ENCODE assay signal across 10 cellular contexts in genomic region chr17:2689411-2690164, GRCh38. TPM values are rescaled to one million over a fixed set of nuclear protein-coding genes. Genes with fewer than 3 reads are reported as not detected.
DNase-seq lines count a peak whose midpoint lies in the region; ATAC-seq, FAIRE-seq and TF ChIP-seq lines count a peak whose summit lies in the region.
"Had no signal": no experiment of that assay in that cellular context is flagged by ENCODE, and none has a peak within 500 bp of the region (broad histone marks: within the 10 kb centered on the region; RNA-seq: fewer than 3 reads in every experiment).

No MANE protein-coding gene starts in this region.

- no peak for TF ChIP-seq RAD21 in A549 (conservative IDR thresholded peaks at IDR 0.05 in 1 of 2, IDR thresholded peaks at IDR 0.05 in 1 of 2)
- TF ChIP-seq RAD21 in GM12878 (IDR thresholded peaks at IDR 0.05; ENCODE audit: insufficient read depth, low read depth, low read length) = no peak

- FAIRE-seq in A549 (lab: Jason Lieb, UNC) (no peak), GM19239 (lab: Jason Lieb, UNC) (no peak), GM12878 (lab: Jason Lieb, UNC) (no peak)
- FAIRE-seq: TTC549 had no signal

- RAD21 ChIA-PET in GM12878 (lab: Charles Lee; ENCODE audit: unreplicated experiment) = no interaction called here

- no peak for TF ChIP-seq CTCF in A549 (IDR thresholded peaks at IDR 0.05)
- TF ChIP-seq CTCF in GM12878 (IDR thresholded peaks at IDR 0.05 in 2 of 3, conservative IDR thresholded peaks at IDR 0.05 in 1 of 3; ENCODE audit: control insufficient read depth in 2 of 3, extremely low read depth in 1 of 3, insufficient read depth in 1 of 3, low read depth in 3 of 3, low read length in 3 of 3) = no peak
- no peak for TF ChIP-seq CTCF in right lobe of liver (IDR thresholded peaks at IDR 0.05)

- no peak overlapping the region for H3K9ac ChIP-seq in GM12878 (ENCODE audit: control insufficient read depth, insufficient read depth, low read length)

- no peaks in the 10 kb centered on the region for H3K79me2 ChIP-seq in GM12878 (ENCODE audit: control insufficient read depth, insufficient read depth, low read length)

- TF ChIP-seq POLR2A in A549 (IDR thresholded peaks at IDR 0.05; ENCODE audit: low read length) (no peak), GM12878 (IDR thresholded peaks at IDR 0.05; ENCODE audit: low read depth, low read length) (no peak), right lobe of liver (IDR thresholded peaks at IDR 0.05) (no peak)

- CTCF ChIA-PET in A549 (lab: Yijun Ruan, JAX) = interaction anchor here (0.9 to 1.8 kb wide), 3 partner anchors 12 to 45 kb away, joined by 3 to 5 read pairs (median 3); no protein-coding TSS in a partner anchor
- CTCF ChIA-PET in GM12878 (lab: Yijun Ruan, JAX) = no interaction called here

- ATAC-seq in A549 (peak; percentile 6 to 7; a peak in 4 of 6 replicates), GM12878 (peak; percentile 13; the same call in 2 of the 3 replicates), right lobe of liver (peak in 2 of 4 donors; percentile 5 to 20), GM18909 (IDR thresholded peaks at IDR 0.05; ENCODE audit: poor library complexity, unreplicated experiment) (no peak)

- H3K27me3 ChIP-seq in GM12878 (replicated peaks in 1 of 2; ENCODE audit: control insufficient read depth in 2 of 2, insufficient read depth in 2 of 2, low read length in 1 of 2) (no peaks in the 10 kb centered on the region), right lobe of liver (no peaks in the 10 kb centered on the region)
- H3K27me3 ChIP-seq: ascending aorta had no signal

- TF ChIP-seq EP300 in A549 (IDR thresholded peaks at IDR 0.05) (no peak), GM12878 (IDR thresholded peaks at IDR 0.05; ENCODE audit: borderline replicate concordance in 1 of 2, control insufficient read depth in 1 of 2, low read depth in 2 of 2, low read length in 2 of 2) (no peak)

- intact Hi-C loops in GM12878 (cut with micrococcal nuclease; ENCODE audit: unreplicated experiment) = no loop called here
- intact Hi-C loops in right lobe of liver (cut with DNase I) = no loop called here

- POLR2A ChIA-PET in A549 (lab: Yijun Ruan, JAX) (no interaction called here), GM12878 (lab: Charles Lee) (no interaction called here)

- 85% methylated on average over 32 of the region's 40 CpGs for WGBS in A549 (ENCODE audit: missing lambda C conversion rate)
- WGBS in GM12878 (ENCODE audit: insufficient coverage, insufficient replicate concordance, low lambda C conversion rate, missing lambda C conversion rate) = 55% methylated on average over 37 of the region's 40 CpGs
- WGBS in right lobe of liver (ENCODE audit: insufficient coverage, low coverage, low lambda C conversion rate, missing lambda C conversion rate) = 65% methylated on average over 12 of the region's 40 CpGs

- H3K4me3 ChIP-seq in A549 = no peak overlapping the region
- no peak overlapping the region for H3K4me3 ChIP-seq in GM12878
- no peak overlapping the region for H3K4me3 ChIP-seq in right lobe of liver
- H3K4me3 ChIP-seq: ascending aorta had no signal

- H3K9me3 ChIP-seq in A549 (no peaks in the 10 kb centered on the region), GM12878 (replicated peaks; ENCODE audit: control insufficient read depth, insufficient read depth, low read length) (no peaks in the 10 kb centered on the region), right lobe of liver (no peaks in the 10 kb centered on the region)
- H3K9me3 ChIP-seq: ascending aorta had no signal

- BruUV-seq in GM12878 (replicated peaks; lab: Mats Ljungman, UMichigan) = TSS peak; percentile 58

- in situ Hi-C loops in GM12878 (cut with MboI) = no loop called here

- no peak overlapping the region; a peak in 1 of 6 replicates for H3K27ac ChIP-seq in A549
- H3K27ac ChIP-seq in GM12878 (ENCODE audit: control insufficient read depth, insufficient read depth) = no peak overlapping the region
- H3K27ac ChIP-seq in right lobe of liver = no peak overlapping the region
- H3K27ac ChIP-seq: ascending aorta had no signal

- DNase-seq in A549 (ENCODE audit: low read depth in 1 of 2, low spot score in 1 of 2) (no peak), GM19239 (ENCODE audit: insufficient read length, low spot score) (peak; percentile 10), GM12878 (ENCODE audit: low read depth, low spot score) (no peak), right lobe of liver (peak in 2 of 3 donors; percentile 27 to 51), germinal center (ENCODE audit: low spot score) (no peak), GM19240 (ENCODE audit: insufficient read length, low spot score) (no peak), NCI-H1930 (lab: John Stamatoyannopoulos, UW) (no peak)

- no peak overlapping the region for H3K4me2 ChIP-seq in A549
- H3K4me2 ChIP-seq in GM12878 (ENCODE audit: control insufficient read depth, insufficient read depth) = no peak overlapping the region

- H3K4me1 ChIP-seq in A549 (no peaks in the 10 kb centered on the region; the same call in 2 of the 3 replicates), GM12878 (ENCODE audit: control insufficient read depth, insufficient read depth, low read length) (no peaks in the 10 kb centered on the region), right lobe of liver (no peaks in the 10 kb centered on the region)

- SMC1A ChIA-PET in GM12878 (lab: Charles Lee; ENCODE audit: uncharacterized antibody, unreplicated experiment) = no interaction called here

- no peak overlapping the region for H2AFZ ChIP-seq in GM12878 (ENCODE audit: control insufficient read depth, low read depth, low read length)

- H4K20me1 ChIP-seq in GM12878 (ENCODE audit: control insufficient read depth, insufficient read depth) = no peaks in the 10 kb centered on the region

- H3K36me3 ChIP-seq in GM12878 (ENCODE audit: control insufficient read depth in 2 of 2, insufficient read depth in 2 of 2, low read length in 1 of 2) (peaks cover 0 to 26% of the 10 kb centered on the region in 2 experiments; a peak in 2 of 4 replicates), right lobe of liver (peaks cover 0 to 46% (median 21%) of the 10 kb centered on the region in 4 donors)

TF ChIP-seq in A549, 52 proteins besides CTCF, POLR2A, EP300 and RAD21 (continues in another document):
- TF ChIP-seq HEYL (CRISPR knock-in tag; IDR thresholded peaks at IDR 0.05) (no peak), FOSL2 (IDR thresholded peaks at IDR 0.05) (no peak), FOSL2 (CRISPR knock-in tag; IDR thresholded peaks at IDR 0.05) (no peak), JUN (IDR thresholded peaks at IDR 0.05) (peak in 1 of 2 experiments; percentile 26; a peak in 1 of 5 replicates)

RNA-seq across cellular contexts. Expression of gene CLUH, which starts 22.0 kb away (rescaled TPM):
- polyA plus RNA-seq in A549 (2011; rRNA removed) (23.5 and 23.6 TPM in 2 replicates), A549 (2017; fragmentation: RNase III; extraction: RNeasy Plus Mini Kit Qiagen cat#74134 plus additional on column Dnase treatment) (87.8 to 98.8 TPM (median 93.1 TPM) in 3 replicates), GM12878 (2011; rRNA removed) (7.3 and 17.4 TPM in 2 replicates), GM12878 (2014; fragmentation: Illumina TruSeq; extraction: Trizol) (14.4 and 52.8 TPM in 2 replicates), GM12878 (2014; fragmentation: Nextera tagmentation; extraction: Ambion mirVana) (under 1 TPM; 0.11 to 0.82 TPM), GM12878 (2014; rRNA removed) (77.0 and 107 TPM in 2 replicates), GM12878 (2016; fragmentation: Nextera tagmentation; extraction: Ambion mirVana) (10 to 100 TPM; 67.7 to 68.7 TPM)
- polyA plus RNA-seq in A549 (2012; cell fraction: cytosol; rRNA removed) = 105 and 145 TPM in 2 replicates
- 466 and 990 TPM in 2 replicates for polyA plus RNA-seq in A549 (2012; cell fraction: nucleus; rRNA removed)
- polyA minus RNA-seq in A549 (2011; rRNA and poly(A)+ RNA removed) = 18.8 and 35.7 TPM in 2 replicates
- total RNA-seq in GM12878 (2013; cell fraction: nucleolus; rRNA removed) = 140 and 159 TPM in 2 replicates
- total RNA-seq in GM12878 (2014; rRNA removed) (71.2 and 82.3 TPM in 2 replicates), GM12878 (2014; rRNA removed; fragmentation: Illumina TruSeq; extraction: Trizol) (24.6 and 30.8 TPM in 2 replicates), GM12878 (2021) (126 and 147 TPM in 2 replicates), right lobe of liver (100 to 1,000 TPM in 5 of 6 experiments, 10 to 100 TPM in 1; 88.9 to 224 (median 166) TPM)
- 24.6 TPM for polyA plus RNA-seq in GM12878 (2011; ENCODE audit: low read depth)
- polyA plus RNA-seq in GM12878 (2011; cell fraction: cytosol; rRNA removed) = 21.6 and 38.2 TPM in 2 replicates
- 326 and 415 TPM in 2 replicates for polyA plus RNA-seq in GM12878 (2011; cell fraction: nucleus; rRNA removed)
- 52.8 and 59.8 TPM in 2 replicates for polyA plus RNA-seq in GM12878 (2012)
- 18.1 and 32.5 TPM in 2 replicates for polyA minus RNA-seq in GM12878 (2011; rRNA and poly(A)+ RNA removed)
- 19.8 and 28.4 TPM in 2 replicates for polyA minus RNA-seq in GM12878 (2011; cell fraction: cytosol; rRNA and poly(A)+ RNA removed)
- 46.5 and 77.6 TPM in 2 replicates for polyA minus RNA-seq in GM12878 (2011; cell fraction: nucleus; rRNA and poly(A)+ RNA removed)

RNA-seq across cellular contexts. Expression of gene CCDC92B, which starts 59.9 kb away (rescaled TPM):
- polyA plus RNA-seq in A549 (2011; rRNA removed) (0.05 and 0.07 TPM in 2 replicates), A549 (2017; fragmentation: RNase III; extraction: RNeasy Plus Mini Kit Qiagen cat#74134 plus additional on column Dnase treatment) (0.08 to 0.12 TPM (median 0.10 TPM) in 3 replicates), GM12878 (2011; rRNA removed) (not detected in 2 replicates), GM12878 (2014; fragmentation: Illumina TruSeq; extraction: Trizol) (not detected in 2 replicates), GM12878 (2014; fragmentation: Nextera tagmentation; extraction: Ambion mirVana) (not detected), GM12878 (2014; rRNA removed) (not detected in 2 replicates), GM12878 (2016; fragmentation: Nextera tagmentation; extraction: Ambion mirVana) (not detected)
- polyA plus RNA-seq in A549 (2012; cell fraction: cytosol; rRNA removed) = 0.11 and 0.16 TPM in 2 replicates
- 0.28 and 0.36 TPM in 2 replicates for polyA plus RNA-seq in A549 (2012; cell fraction: nucleus; rRNA removed)
- 0.10 and 0.12 TPM in 2 replicates for polyA minus RNA-seq in A549 (2011; rRNA and poly(A)+ RNA removed)
- total RNA-seq in GM12878 (2013; cell fraction: nucleolus; rRNA removed) = not detected in 2 replicates
- total RNA-seq in GM12878 (2014; rRNA removed) (not detected in 2 replicates), GM12878 (2014; rRNA removed; fragmentation: Illumina TruSeq; extraction: Trizol) (not detected in 2 replicates), GM12878 (2021) (not detected in 2 replicates), right lobe of liver (not detected)
- not detected for polyA plus RNA-seq in GM12878 (2011; ENCODE audit: low read depth)
- polyA plus RNA-seq in GM12878 (2011; cell fraction: cytosol; rRNA removed) = not detected in 2 replicates
- not detected in 2 replicates for polyA plus RNA-seq in GM12878 (2011; cell fraction: nucleus; rRNA removed)
- polyA plus RNA-seq in GM12878 (2012) = not detected in 2 replicates
- polyA minus RNA-seq in GM12878 (2011; rRNA and poly(A)+ RNA removed) = not detected in 2 replicates
- not detected in 2 replicates for polyA minus RNA-seq in GM12878 (2011; cell fraction: cytosol; rRNA and poly(A)+ RNA removed)
- not detected in 2 replicates for polyA minus RNA-seq in GM12878 (2011; cell fraction: nucleus; rRNA and poly(A)+ RNA removed)
- total RNA-seq: ascending aorta had no signal

Comparison
In these comparisons a context has a peak if more than half of its experiments do, and no peak if none do; other contexts are left out.
1. DNase-seq: peak in GM19239 (single experiment) and right lobe of liver (2 of 3); none in A549 (0 of 2), GM12878 (single experiment), germinal center (single experiment), GM19240 (single experiment) and NCI-H1930 (0 of 2).